Comparison of ENCODE assay signal across 16 cellular contexts in genomic region chr11:111631034-111631665, GRCh38. TPM values are rescaled to one million over a fixed set of nuclear protein-coding genes. Genes with fewer than 3 reads are reported as not detected.
A peak's percentile ranks its signal among the peaks of the same experiment; 100 is the strongest.
DNase-seq lines count a peak whose midpoint lies in the region; ATAC-seq and TF ChIP-seq lines count a peak whose summit lies in the region.
"Had no signal": no experiment of that assay in that cellular context is flagged by ENCODE, and none has a peak within 500 bp of the region (broad histone marks: within the 10 kb centered on the region; RNA-seq: fewer than 3 reads in every experiment).

No MANE protein-coding gene starts in this region.

- H3K9me3 Mint-ChIP-seq in activated naive CD8-positive, alpha-beta T cell treated with anti-CD3 and anti-CD28 coated beads, Interleukin-2, amount 10 ng/mL, durations not matched to agents 7 days and 5 days = peaks cover 4% of the 10 kb centered on the region
- H3K9me3 Mint-ChIP-seq in activated naive CD8-positive, alpha-beta T cell treated with anti-CD3 and anti-CD28 coated beads, Interleukin-2, amount 50 U/mL, for 24 hours = no peaks in the 10 kb centered on the region
- H3K9me3 Mint-ChIP-seq: activated T-cell treated with anti-CD3 and anti-CD28 coated beads, Interleukin-2, amount 50 U/mL, for 4 hours; CD8-positive, alpha-beta T cell had no signal

- no peak overlapping the region for H3K4me3 Mint-ChIP-seq in activated naive CD8-positive, alpha-beta T cell treated with anti-CD3 and anti-CD28 coated beads, Interleukin-2, amount 10 ng/mL, durations not matched to agents 7 days and 5 days
- H3K4me3 Mint-ChIP-seq in activated naive CD8-positive, alpha-beta T cell treated with anti-CD3 and anti-CD28 coated beads, Interleukin-2, amount 50 U/mL, for 24 hours = no peak overlapping the region
- H3K4me3 Mint-ChIP-seq: activated T-cell treated with anti-CD3 and anti-CD28 coated beads, Interleukin-2, amount 50 U/mL, for 4 hours; CD8-positive, alpha-beta T cell; T-helper 17 cell had no signal

- POLR2A ChIA-PET in activated naive CD8-positive, alpha-beta T cell treated with anti-CD3 and anti-CD28 coated beads, Interleukin-2, amount 10 ng/mL, durations not matched to agents 7 days and 5 days (lab: Charles Lee) = no interaction called here

- H3K4me3 ChIP-seq in RWPE2 (ENCODE audit: severe bottlenecking) = no peak overlapping the region
- H3K4me3 ChIP-seq in fibroblast of mammary gland (ENCODE audit: control insufficient read depth, low read depth, low read length) = no peak overlapping the region
- H3K4me3 ChIP-seq: A549, hepatocyte had no signal

- no peak for DNase-seq in activated naive CD8-positive, alpha-beta T cell treated with anti-CD3 and anti-CD28 coated beads, Interleukin-2, amount 10 ng/mL, durations not matched to agents 7 days and 5 days
- DNase-seq in activated naive CD8-positive, alpha-beta T cell treated with anti-CD3 and anti-CD28 coated beads, Interleukin-2, amount 50 U/mL, for 24 hours = no peak
- DNase-seq in RWPE2 (ENCODE audit: low spot score) (no peak), fibroblast of mammary gland (ENCODE audit: low read depth) (peak; percentile 38), cerebellar cortex (ENCODE audit: low spot score) (no peak), MV-4-11 (lab: John Stamatoyannopoulos, UW) (no peak), amygdala (lab: John Stamatoyannopoulos, UW) (no peak)
- no peak for DNase-seq in activated CD4-positive, CD25-positive, alpha-beta regulatory T cell treated with anti-CD3 and anti-CD28 coated beads, Interleukin-2, amount 50 U/mL, for 72 hours
- DNase-seq: activated T-cell treated with anti-CD3 and anti-CD28 coated beads, Interleukin-2, amount 50 U/mL, for 4 hours; CD8-positive, alpha-beta T cell; left cardiac atrium; NCI-H2107; NCI-H748 treated with DMSO at 0.1 percent for 48 hours; T-helper 17 cell had no signal

- H3K27ac Mint-ChIP-seq in activated naive CD8-positive, alpha-beta T cell treated with anti-CD3 and anti-CD28 coated beads, Interleukin-2, amount 10 ng/mL, durations not matched to agents 7 days and 5 days = no peak overlapping the region
- no peak overlapping the region for H3K27ac Mint-ChIP-seq in activated naive CD8-positive, alpha-beta T cell treated with anti-CD3 and anti-CD28 coated beads, Interleukin-2, amount 50 U/mL, for 24 hours
- H3K27ac Mint-ChIP-seq: CD8-positive, alpha-beta T cell; T-helper 17 cell had no signal

- peak overlapping the region; percentile 26 for H3K27ac ChIP-seq in RWPE2 (ENCODE audit: poor library complexity, severe bottlenecking)
- H3K27ac ChIP-seq: A549, hepatocyte had no signal

- ATAC-seq in activated naive CD8-positive, alpha-beta T cell treated with anti-CD3 and anti-CD28 coated beads, Interleukin-2, amount 10 ng/mL, durations not matched to agents 7 days and 5 days (ENCODE audit: low read depth) = peak; percentile 18
- no peak for ATAC-seq in activated naive CD8-positive, alpha-beta T cell treated with anti-CD3 and anti-CD28 coated beads, Interleukin-2, amount 50 U/mL, for 24 hours
- ATAC-seq in RWPE2 (ENCODE audit: low read depth) = no peak
- ATAC-seq: A549; activated T-cell treated with anti-CD3 and anti-CD28 coated beads, Interleukin-2, amount 50 U/mL, for 4 hours; CD8-positive, alpha-beta T cell; left cardiac atrium; T-helper 17 cell had no signal

- no peaks in the 10 kb centered on the region for H3K9me3 ChIP-seq in RWPE2 (ENCODE audit: severe bottlenecking)
- H3K9me3 ChIP-seq: A549 had no signal

- no peak for TF ChIP-seq CTCF in RWPE2 (IDR thresholded peaks at IDR 0.05; ENCODE audit: poor library complexity, severe bottlenecking)
- no peak for TF ChIP-seq CTCF in fibroblast of mammary gland (conservative IDR thresholded peaks at IDR 0.05; ENCODE audit: control insufficient read depth, insufficient read depth, low read depth, low read length)

- H3K27me3 ChIP-seq in RWPE2 (ENCODE audit: insufficient read depth, poor library complexity, severe bottlenecking) = no peaks in the 10 kb centered on the region
- H3K27me3 ChIP-seq: hepatocyte had no signal

- peaks cover 20% of the 10 kb centered on the region for H3K36me3 Mint-ChIP-seq in activated naive CD8-positive, alpha-beta T cell treated with anti-CD3 and anti-CD28 coated beads, Interleukin-2, amount 10 ng/mL, durations not matched to agents 7 days and 5 days
- peaks cover 6% of the 10 kb centered on the region for H3K36me3 Mint-ChIP-seq in activated naive CD8-positive, alpha-beta T cell treated with anti-CD3 and anti-CD28 coated beads, Interleukin-2, amount 50 U/mL, for 24 hours (ENCODE audit: low read depth)

- H3K27me3 Mint-ChIP-seq in activated naive CD8-positive, alpha-beta T cell treated with anti-CD3 and anti-CD28 coated beads, Interleukin-2, amount 10 ng/mL, durations not matched to agents 7 days and 5 days = no peaks in the 10 kb centered on the region
- no peaks in the 10 kb centered on the region for H3K27me3 Mint-ChIP-seq in activated naive CD8-positive, alpha-beta T cell treated with anti-CD3 and anti-CD28 coated beads, Interleukin-2, amount 50 U/mL, for 24 hours
- H3K27me3 Mint-ChIP-seq: T-helper 17 cell had no signal

- H3K36me3 ChIP-seq in RWPE2 (ENCODE audit: low read depth) = peaks cover 4% of the 10 kb centered on the region

- H3K4me1 ChIP-seq in RWPE2 (ENCODE audit: insufficient read depth, poor library complexity, severe bottlenecking) = peaks cover 27% of the 10 kb centered on the region

- H3K4me1 Mint-ChIP-seq in activated naive CD8-positive, alpha-beta T cell treated with anti-CD3 and anti-CD28 coated beads, Interleukin-2, amount 10 ng/mL, durations not matched to agents 7 days and 5 days = peaks cover 20% of the 10 kb centered on the region
- H3K4me1 Mint-ChIP-seq in activated naive CD8-positive, alpha-beta T cell treated with anti-CD3 and anti-CD28 coated beads, Interleukin-2, amount 50 U/mL, for 24 hours = peaks cover 26% of the 10 kb centered on the region

RNA-seq across cellular contexts. Expression of gene SIK2, which starts 28.9 kb away (rescaled TPM):
- 10 to 100 TPM; 10.2 to 12.9 TPM for total RNA-seq in activated naive CD8-positive, alpha-beta T cell treated with anti-CD3 and anti-CD28 coated beads, Interleukin-2, amount 10 ng/mL, durations not matched to agents 7 days and 5 days
